In the genomic region with DNA sequence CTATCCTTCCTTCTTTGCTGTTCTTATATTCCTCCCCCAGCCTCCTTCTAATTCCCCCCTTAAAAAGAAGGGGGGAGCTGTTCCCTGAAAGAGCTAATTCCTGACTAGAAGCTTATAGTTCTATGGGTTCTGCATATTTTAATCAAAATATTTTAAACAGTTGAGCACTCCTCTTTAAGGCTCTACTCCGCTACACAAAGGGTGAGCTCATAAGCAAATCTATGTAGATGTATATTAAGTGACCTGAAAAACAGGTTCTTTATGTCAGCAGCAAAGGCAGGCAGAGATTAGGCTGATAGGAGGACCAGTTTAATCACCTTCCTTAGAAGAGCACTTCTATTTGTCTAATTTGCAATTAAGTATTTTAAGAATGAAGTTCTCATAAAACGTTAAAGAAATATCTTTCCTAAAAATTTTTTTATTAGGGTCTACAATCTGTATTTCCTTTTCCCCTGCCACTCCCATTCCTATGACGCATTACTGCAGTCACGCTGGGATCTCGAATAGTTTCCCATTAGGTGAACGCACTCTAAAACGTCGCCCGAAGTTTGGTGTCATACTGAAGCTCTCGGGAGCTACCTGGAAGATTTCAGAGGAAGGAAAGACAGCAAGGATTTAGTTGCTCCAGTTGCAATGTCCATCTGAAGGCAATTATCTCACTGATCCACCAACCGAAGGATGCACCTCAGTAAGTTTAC, we compare ENCODE assay signal across 10 cellular contexts. TPM values are rescaled to one million over a fixed set of nuclear protein-coding genes. Genes with fewer than 3 reads are reported as not detected.
DNase-seq lines count a peak whose midpoint lies in the region; ATAC-seq and TF ChIP-seq lines count a peak whose summit lies in the region.
"Had no signal": no experiment of that assay in that cellular context is flagged by ENCODE, and none has a peak within 500 bp of the region (broad histone marks: within the 10 kb centered on the region; RNA-seq: fewer than 3 reads in every experiment).

No MANE protein-coding gene starts in this region.

- ATAC-seq in stimulated activated naive CD8-positive, alpha-beta T cell treated with anti-CD3 and anti-CD28 coated beads, Interleukin-15, amount 100 ng/mL, for 72 hours, result no peak

- no peaks in the 10 kb centered on the region for H3K36me3 Mint-ChIP-seq in activated CD4-positive, alpha-beta T cell treated with anti-CD3 and anti-CD28 coated beads, Interleukin-2, amount 10 ng/mL, durations not matched to agents 24 days and 14 days (ENCODE audit: low read depth)

- H3K4me3 ChIP-seq in astrocyte of the spinal cord (ENCODE audit: low read depth, low read length), result peak overlapping the region; percentile 87
- H3K4me3 ChIP-seq in iPS-18c (ENCODE audit: insufficient read depth, low read depth, low read length), result peak overlapping the region; percentile 1; the same call in 1 of the 2 replicates

- intact Hi-C loops in activated CD4-positive, alpha-beta T cell treated with anti-CD3 and anti-CD28 coated beads, Interleukin-2, amount 10 ng/mL, durations not matched to agents 24 days and 14 days (cut with micrococcal nuclease), result loop anchor here (10.0 kb wide), 1 partner anchor 1116 kb away; no protein-coding TSS in a partner anchor

- no peak for TF ChIP-seq CTCF in astrocyte of the spinal cord (IDR thresholded peaks at IDR 0.05; ENCODE audit: low read depth, low read length)

- no peak overlapping the region for H3K27ac Mint-ChIP-seq in activated CD4-positive, alpha-beta T cell treated with anti-CD3 and anti-CD28 coated beads, Interleukin-2, amount 10 ng/mL, durations not matched to agents 24 days and 14 days
- no peak overlapping the region for H3K27ac Mint-ChIP-seq in stimulated activated naive CD8-positive, alpha-beta T cell treated with anti-CD3 and anti-CD28 coated beads, Interleukin-15, amount 100 ng/mL, for 72 hours

- DNase-seq in HT-29 (ENCODE audit: low spot score) (peak; percentile 89), astrocyte of the spinal cord (ENCODE audit: low read depth, low spot score) (no peak), retina (peak; percentile 29), cerebellum (ENCODE audit: low spot score) (no peak), NCI-H1105 treated with DMSO at 0.1 percent for 48 hours (lab: John Stamatoyannopoulos, UW) (no peak)
- no peak for DNase-seq in activated CD4-positive, alpha-beta T cell treated with anti-CD3 and anti-CD28 coated beads, Interleukin-2, amount 10 ng/mL, durations not matched to agents 24 days and 14 days
- DNase-seq in stimulated activated naive CD8-positive, alpha-beta T cell treated with anti-CD3 and anti-CD28 coated beads, Interleukin-15, amount 100 ng/mL, for 72 hours, result no peak
- DNase-seq: activated CD4-positive, CD25-positive, alpha-beta regulatory T cell treated with anti-CD3 and anti-CD28 coated beads, Interleukin-2, amount 50 U/mL, for 72 hours; activated naive CD4-positive, alpha-beta T cell had no signal

- no peak overlapping the region for H3K4me3 Mint-ChIP-seq in activated CD4-positive, alpha-beta T cell treated with anti-CD3 and anti-CD28 coated beads, Interleukin-2, amount 10 ng/mL, durations not matched to agents 24 days and 14 days
- no peak overlapping the region for H3K4me3 Mint-ChIP-seq in stimulated activated naive CD8-positive, alpha-beta T cell treated with anti-CD3 and anti-CD28 coated beads, Interleukin-15, amount 100 ng/mL, for 72 hours

- peaks cover 12% of the 10 kb centered on the region for H3K4me1 Mint-ChIP-seq in activated CD4-positive, alpha-beta T cell treated with anti-CD3 and anti-CD28 coated beads, Interleukin-2, amount 10 ng/mL, durations not matched to agents 24 days and 14 days
- H3K4me1 Mint-ChIP-seq in stimulated activated naive CD8-positive, alpha-beta T cell treated with anti-CD3 and anti-CD28 coated beads, Interleukin-15, amount 100 ng/mL, for 72 hours, result peaks cover 20% of the 10 kb centered on the region

- H3K27me3 Mint-ChIP-seq in activated CD4-positive, alpha-beta T cell treated with anti-CD3 and anti-CD28 coated beads, Interleukin-2, amount 10 ng/mL, durations not matched to agents 24 days and 14 days, result peaks cover 66% of the 10 kb centered on the region
- peaks cover 77% of the 10 kb centered on the region for H3K27me3 Mint-ChIP-seq in stimulated activated naive CD8-positive, alpha-beta T cell treated with anti-CD3 and anti-CD28 coated beads, Interleukin-15, amount 100 ng/mL, for 72 hours

- in situ Hi-C loops in astrocyte of the spinal cord (cut with HindIII; ENCODE audit: low sequenced_read_pairs), result no loop called here

- H3K9me3 Mint-ChIP-seq in activated CD4-positive, alpha-beta T cell treated with anti-CD3 and anti-CD28 coated beads, Interleukin-2, amount 10 ng/mL, durations not matched to agents 24 days and 14 days, result no peaks in the 10 kb centered on the region
- no peaks in the 10 kb centered on the region for H3K9me3 Mint-ChIP-seq in stimulated activated naive CD8-positive, alpha-beta T cell treated with anti-CD3 and anti-CD28 coated beads, Interleukin-15, amount 100 ng/mL, for 72 hours

- H3K9me3 ChIP-seq in iPS-18c (ENCODE audit: control insufficient read depth, insufficient read depth, low read length), result no peaks in the 10 kb centered on the region

RNA-seq across cellular contexts. Expression of gene EFNB2, which starts 5.1 kb away (rescaled TPM):
- 30.0 and 31.0 TPM in 2 replicates for total RNA-seq in HT-29 (2014; rRNA removed; shearing (Covaris generic))
- total RNA-seq in activated CD4-positive, alpha-beta T cell treated with anti-CD3 and anti-CD28 coated beads, Interleukin-2, amount 10 ng/mL, durations not matched to agents 24 days and 14 days, result 0.24 and 0.30 TPM in 2 replicates
- 26.0 TPM for total RNA-seq in cerebellum

RNA-seq across cellular contexts. Expression of gene ARGLU1, which starts 37.6 kb away (rescaled TPM):
- total RNA-seq in HT-29 (2014; rRNA removed; shearing (Covaris generic)), result 105 and 116 TPM in 2 replicates
- total RNA-seq in activated CD4-positive, alpha-beta T cell treated with anti-CD3 and anti-CD28 coated beads, Interleukin-2, amount 10 ng/mL, durations not matched to agents 24 days and 14 days, result 86.6 and 96.8 TPM in 2 replicates
- 143 TPM for total RNA-seq in cerebellum

Comparison
In these comparisons a context has a peak if more than half of its experiments do, and no peak if none do; other contexts are left out.
1. DNase-seq: peak in HT-29 (single experiment) and retina (single experiment); none in astrocyte of the spinal cord (single experiment), activated CD4-positive, alpha-beta T cell treated with anti-CD3 and anti-CD28 coated beads, Interleukin-2, amount 10 ng/mL, durations not matched to agents 24 days and 14 days (single experiment), stimulated activated naive CD8-positive, alpha-beta T cell treated with anti-CD3 and anti-CD28 coated beads, Interleukin-15, amount 100 ng/mL, for 72 hours (0 of 2), cerebellum (single experiment) and NCI-H1105 treated with DMSO at 0.1 percent for 48 hours (single experiment).
2. RNA of gene EFNB2, which starts 5.1 kb away (total RNA-seq): 30.0 to 31.0 TPM in HT-29 and 26.0 TPM in cerebellum (single experiment); 0.24 to 0.30 TPM in activated CD4-positive, alpha-beta T cell treated with anti-CD3 and anti-CD28 coated beads, Interleukin-2, amount 10 ng/mL, durations not matched to agents 24 days and 14 days; every median in the first group is over 10 times any median in the second.